ENCODE assay signal across 1 cellular context in the genomic region with DNA sequence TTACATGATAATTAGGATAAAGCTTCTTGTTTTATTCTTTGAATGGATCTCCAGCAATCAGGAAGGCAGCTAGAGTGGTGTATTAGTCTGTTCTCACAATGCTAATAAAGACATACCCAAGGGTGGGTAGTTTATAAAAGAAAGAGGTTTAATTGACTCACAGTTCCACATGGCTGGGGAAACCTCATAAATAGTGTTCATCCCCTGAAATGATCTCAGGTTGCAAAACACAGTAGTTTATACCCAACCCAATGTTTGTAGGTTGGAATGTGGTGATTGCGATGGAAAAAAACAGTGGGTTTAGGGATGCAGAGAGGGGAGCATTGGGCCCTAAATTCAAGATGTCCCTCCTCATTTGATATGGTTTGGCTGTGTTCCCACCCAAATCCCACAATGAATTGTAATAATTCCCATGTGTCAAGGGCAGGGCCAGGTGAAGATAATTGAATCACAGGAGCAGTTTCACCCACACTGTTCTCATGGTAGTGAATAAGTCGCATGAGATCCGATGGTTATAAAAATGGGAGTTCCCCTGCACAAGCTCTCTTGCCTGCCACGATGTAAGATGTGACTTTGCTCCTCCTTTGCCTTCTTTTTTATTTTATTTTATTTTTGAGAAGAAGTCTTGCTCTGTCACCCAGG.
TF ChIP-seq lines count a peak whose summit lies in the region.

No MANE protein-coding gene starts in this region.

TF ChIP-seq in GM12878, 131 proteins besides CTCF, POLR2A, EP300 and RAD21:
- no peak for TF ChIP-seq POLR2AphosphoS5 (IDR thresholded peaks at IDR 0.05; ENCODE audit: low read length)
- no peak for TF ChIP-seq MEF2A (IDR thresholded peaks at IDR 0.05; ENCODE audit: insufficient read depth, low read depth, low read length)
- TF ChIP-seq ZZZ3 (IDR thresholded peaks at IDR 0.05; ENCODE audit: control insufficient read depth, insufficient read length, low read depth), result no peak
- TF ChIP-seq BACH1 (IDR thresholded peaks at IDR 0.05; ENCODE audit: borderline replicate concordance), result no peak
- TF ChIP-seq IKZF1 (conservative IDR thresholded peaks at IDR 0.05), result 0 out of 2 replicates have a peak, but pooled peaks have one; percentile 12
- no peak for TF ChIP-seq POU2F2 (IDR thresholded peaks at IDR 0.05; ENCODE audit: borderline replicate concordance, low read depth, low read length)
- TF ChIP-seq SREBF1 (IDR thresholded peaks at IDR 0.05; ENCODE audit: low read length), result no peak
- 0 out of 2 replicates have a peak, but pooled peaks have one; percentile 22 for TF ChIP-seq MTA2 (IDR thresholded peaks at IDR 0.05; ENCODE audit: low read depth)
- TF ChIP-seq RELB (IDR thresholded peaks at IDR 0.05; ENCODE audit: low read depth), result no peak
- no peak for TF ChIP-seq NFYA (IDR thresholded peaks at IDR 0.05; ENCODE audit: borderline replicate concordance, low read depth, low read length)
- no peak for TF ChIP-seq POLR2AphosphoS2 (IDR thresholded peaks at IDR 0.05; ENCODE audit: low read depth, low read length)
- TF ChIP-seq NR2C2 (IDR thresholded peaks at IDR 0.05; ENCODE audit: borderline replicate concordance, control insufficient read depth, insufficient read length, low read depth), result no peak
- no peak for TF ChIP-seq TCF7 (IDR thresholded peaks at IDR 0.05; ENCODE audit: borderline replicate concordance)
- no peak for TF ChIP-seq YY1 (IDR thresholded peaks at IDR 0.05; ENCODE audit: low read depth, low read length)
- peak; percentile 87 for TF ChIP-seq MEF2B (IDR thresholded peaks at IDR 0.05; ENCODE audit: partially characterized antibody, poor library complexity, severe bottlenecking)
- TF ChIP-seq ZNF384 (IDR thresholded peaks at IDR 0.05; ENCODE audit: borderline replicate concordance, low read depth, low read length), result no peak
- no peak for TF ChIP-seq IRF4 (IDR thresholded peaks at IDR 0.05; ENCODE audit: low read depth, low read length)
- TF ChIP-seq, protein P1, sequence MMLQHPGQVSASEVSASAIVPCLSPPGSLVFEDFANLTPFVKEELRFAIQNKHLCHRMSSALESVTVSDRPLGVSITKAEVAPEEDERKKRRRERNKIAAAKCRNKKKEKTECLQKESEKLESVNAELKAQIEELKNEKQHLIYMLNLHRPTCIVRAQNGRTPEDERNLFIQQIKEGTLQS (IDR thresholded peaks at IDR 0.05; ENCODE audit: borderline replicate concordance, extremely low read depth, low read depth, low read length), result no peak
- no peak for TF ChIP-seq MLLT1 (IDR thresholded peaks at IDR 0.05)
- no peak for TF ChIP-seq RAD51 (IDR thresholded peaks at IDR 0.05)
- TF ChIP-seq, protein P2, sequence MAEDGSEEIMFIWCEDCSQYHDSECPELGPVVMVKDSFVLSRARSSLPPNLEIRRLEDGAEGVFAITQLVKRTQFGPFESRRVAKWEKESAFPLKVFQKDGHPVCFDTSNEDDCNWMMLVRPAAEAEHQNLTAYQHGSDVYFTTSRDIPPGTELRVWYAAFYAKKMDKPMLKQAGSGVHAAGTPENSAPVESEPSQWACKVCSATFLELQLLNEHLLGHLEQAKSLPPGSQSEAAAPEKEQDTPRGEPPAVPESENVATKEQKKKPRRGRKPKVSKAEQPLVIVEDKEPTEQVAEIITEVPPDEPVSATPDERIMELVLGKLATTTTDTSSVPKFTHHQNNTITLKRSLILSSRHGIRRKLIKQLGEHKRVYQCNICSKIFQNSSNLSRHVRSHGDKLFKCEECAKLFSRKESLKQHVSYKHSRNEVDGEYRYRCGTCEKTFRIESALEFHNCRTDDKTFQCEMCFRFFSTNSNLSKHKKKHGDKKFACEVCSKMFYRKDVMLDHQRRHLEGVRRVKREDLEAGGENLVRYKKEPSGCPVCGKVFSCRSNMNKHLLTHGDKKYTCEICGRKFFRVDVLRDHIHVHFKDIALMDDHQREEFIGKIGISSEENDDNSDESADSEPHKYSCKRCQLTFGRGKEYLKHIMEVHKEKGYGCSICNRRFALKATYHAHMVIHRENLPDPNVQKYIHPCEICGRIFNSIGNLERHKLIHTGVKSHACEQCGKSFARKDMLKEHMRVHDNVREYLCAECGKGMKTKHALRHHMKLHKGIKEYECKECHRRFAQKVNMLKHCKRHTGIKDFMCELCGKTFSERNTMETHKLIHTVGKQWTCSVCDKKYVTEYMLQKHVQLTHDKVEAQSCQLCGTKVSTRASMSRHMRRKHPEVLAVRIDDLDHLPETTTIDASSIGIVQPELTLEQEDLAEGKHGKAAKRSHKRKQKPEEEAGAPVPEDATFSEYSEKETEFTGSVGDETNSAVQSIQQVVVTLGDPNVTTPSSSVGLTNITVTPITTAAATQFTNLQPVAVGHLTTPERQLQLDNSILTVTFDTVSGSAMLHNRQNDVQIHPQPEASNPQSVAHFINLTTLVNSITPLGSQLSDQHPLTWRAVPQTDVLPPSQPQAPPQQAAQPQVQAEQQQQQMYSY (CRISPR knock-in tag; IDR thresholded peaks at IDR 0.05), result no peak
- TF ChIP-seq TBL1XR1 (IDR thresholded peaks at IDR 0.05; ENCODE audit: low read depth, low read length), result no peak
